9 cellular contexts compared by ENCODE assay signal in genomic region chr11:1826552-1827094, GRCh38. TPM values are rescaled to one million over a fixed set of nuclear protein-coding genes. Genes with fewer than 3 reads are reported as not detected.
DNase-seq lines count a peak whose midpoint lies in the region; ATAC-seq and TF ChIP-seq lines count a peak whose summit lies in the region.
"Had no signal": no experiment of that assay in that cellular context is flagged by ENCODE, and none has a peak within 500 bp of the region (broad histone marks: within the 10 kb centered on the region; RNA-seq: fewer than 3 reads in every experiment).

No MANE protein-coding gene starts in this region.

- no peak for TF ChIP-seq POLR2A in breast epithelium (IDR thresholded peaks at IDR 0.05)

- no peak for ATAC-seq in HG03097 (IDR thresholded peaks at IDR 0.05; ENCODE audit: low FRiP score, unreplicated experiment)
- ATAC-seq in naive thymus-derived CD8-positive, alpha-beta T cell: no peak

- H3K27me3 ChIP-seq in BJ (ENCODE audit: control insufficient read depth, insufficient read depth, low read length) (0 out of 2 replicates have a peak, but pooled peaks cover 2% of the 10 kb centered on the region), Loucy (ENCODE audit: insufficient read depth, low read length, poor library complexity, severe bottlenecking) (no peaks in the 10 kb centered on the region), breast epithelium (no peaks in the 10 kb centered on the region)

- H3K9me3 Mint-ChIP-seq in naive thymus-derived CD8-positive, alpha-beta T cell: no peaks in the 10 kb centered on the region

- peak overlapping the region in 1 of 10 donors; percentile 20 for H3K4me3 Mint-ChIP-seq in naive thymus-derived CD8-positive, alpha-beta T cell

- no peak overlapping the region for H3K27ac Mint-ChIP-seq in naive thymus-derived CD8-positive, alpha-beta T cell

- H3K36me3 Mint-ChIP-seq in naive thymus-derived CD8-positive, alpha-beta T cell: no peaks in the 10 kb centered on the region

- 0 out of 2 replicates have a peak, but pooled peaks have one; percentile 18 for TF ChIP-seq CTCF in BJ (IDR thresholded peaks at IDR 0.05; ENCODE audit: insufficient read depth, low read depth, low read length)
- peak; percentile 25; the same call in 1 of the 2 replicates for TF ChIP-seq CTCF in Loucy (conservative IDR thresholded peaks at IDR 0.05; ENCODE audit: low read length)
- no peak for TF ChIP-seq CTCF in breast epithelium (IDR thresholded peaks at IDR 0.05)

- H3K9me2 ChIP-seq in Loucy (replicated peaks; ENCODE audit: low read depth, low read length): no peaks in the 10 kb centered on the region

- H3K9me3 ChIP-seq in Loucy (ENCODE audit: insufficient read depth, low read depth, low read length) (no peaks in the 10 kb centered on the region), breast epithelium (no peaks in the 10 kb centered on the region)

- POLR2A ChIA-PET in BJ (lab: Charles Lee): no interaction called here
- POLR2A ChIA-PET in naive thymus-derived CD8-positive, alpha-beta T cell (lab: Charles Lee): interaction anchor here (1.0 kb wide), 1 partner anchor 133 kb away, joined by 3 read pairs; no protein-coding TSS in a partner anchor

- no peaks in the 10 kb centered on the region for H3F3A ChIP-seq in Loucy (ENCODE audit: low read depth)

- peak overlapping the region; percentile 76 to 85 for H3K27ac ChIP-seq in breast epithelium

- H3K4me1 Mint-ChIP-seq in naive thymus-derived CD8-positive, alpha-beta T cell: peaks cover 0 to 5% (median 0%) of the 10 kb centered on the region in 4 donors

- H3K4me1 ChIP-seq in Loucy (ENCODE audit: insufficient read depth, low read length, poor library complexity, severe bottlenecking) (peaks cover 16% of the 10 kb centered on the region), breast epithelium (peaks cover 15 to 18% of the 10 kb centered on the region in 2 donors)

- no peaks in the 10 kb centered on the region for H4K20me1 ChIP-seq in Loucy (ENCODE audit: insufficient read depth, low read length, poor library complexity, severe bottlenecking)

- intact Hi-C loops in breast epithelium (cut with DNase I; ENCODE audit: low total_unique reads): no loop called here

- no peak overlapping the region for H3K9ac ChIP-seq in Loucy (ENCODE audit: low read depth, low read length, poor library complexity, severe bottlenecking)

- H3K4me3 ChIP-seq in BJ (ENCODE audit: low read depth, low read length) (no peak overlapping the region), Loucy (ENCODE audit: low read length, poor library complexity, severe bottlenecking) (no peak overlapping the region), breast epithelium (peak overlapping the region in 1 of 3 donors; percentile 34)

- CTCF ChIA-PET in BJ (lab: Yijun Ruan, JAX): interaction anchor here (0.6 to 13.1 kb wide), 3 partner anchors 125 to 175 kb away, joined by 3 to 510 read pairs (median 4); no protein-coding TSS in a partner anchor

- no peak overlapping the region for H2AFZ ChIP-seq in Loucy (ENCODE audit: low read length)

- H3K36me3 ChIP-seq in BJ (ENCODE audit: control insufficient read depth, insufficient read depth, low read length) (no peaks in the 10 kb centered on the region), Loucy (ENCODE audit: insufficient read depth, low read length) (no peaks in the 10 kb centered on the region), breast epithelium (no peaks in the 10 kb centered on the region)

- H3K4me2 ChIP-seq in Loucy (ENCODE audit: low read depth, low read length, poor library complexity, severe bottlenecking): no peak overlapping the region

- DNase-seq in BJ (ENCODE audit: low read depth) (no peak), breast epithelium (ENCODE audit: low spot score in 2 of 2) (peak in 1 of 2 donors; percentile 68), myocyte (ENCODE audit: low read depth) (peak; percentile 91), NCI-H510A treated with DMSO at 0.1 percent for 48 hours (lab: John Stamatoyannopoulos, UW) (no peak), OCI-M1 (lab: John Stamatoyannopoulos, UW) (no peak)
- no peak for DNase-seq in naive thymus-derived CD8-positive, alpha-beta T cell

- peaks cover 0 to 16% (median 3%) of the 10 kb centered on the region in 5 donors for H3K27me3 Mint-ChIP-seq in naive thymus-derived CD8-positive, alpha-beta T cell

- no peaks in the 10 kb centered on the region for H3K79me2 ChIP-seq in Loucy (ENCODE audit: insufficient read depth, low read length)

RNA-seq across cellular contexts. Expression of gene SYT8, which starts 8.2 kb away (rescaled TPM):
- polyA plus RNA-seq in BJ (2011; rRNA removed): not detected in 2 replicates
- polyA minus RNA-seq in BJ (2011; rRNA and poly(A)+ RNA removed): not detected in 2 replicates
- total RNA-seq in breast epithelium (10 to 100 TPM in 2 of 3 donors, not detected in 1; 10.7 to 12.1 TPM), myocyte (0.59 and 2.8 TPM in 2 replicates)
- polyA plus RNA-seq in myocyte (2012): 5.5 TPM
- not detected for total RNA-seq in naive thymus-derived CD8-positive, alpha-beta T cell
- polyA plus RNA-seq in naive thymus-derived CD8-positive, alpha-beta T cell: not detected
- total RNA-seq: lung microvascular endothelial cell had no signal

RNA-seq across cellular contexts. Expression of gene TNNI2, which starts 12.2 kb away (rescaled TPM):
- polyA plus RNA-seq in BJ (2011; rRNA removed): not detected in 2 replicates
- polyA minus RNA-seq in BJ (2011; rRNA and poly(A)+ RNA removed): not detected in 2 replicates
- total RNA-seq in breast epithelium (1 to 10 TPM in 2 of 3 donors, not detected in 1; 1.6 to 5.6 TPM), myocyte (429 and 432 TPM in 2 replicates)
- polyA plus RNA-seq in myocyte (2012): 153 TPM
- total RNA-seq in naive thymus-derived CD8-positive, alpha-beta T cell: not detected
- polyA plus RNA-seq in naive thymus-derived CD8-positive, alpha-beta T cell: not detected
- total RNA-seq: lung microvascular endothelial cell had no signal

RNA-seq across cellular contexts. Expression of gene LSP1, which starts 26.3 kb away (rescaled TPM):
- polyA plus RNA-seq in BJ (2011; rRNA removed): not detected in 2 replicates
- polyA minus RNA-seq in BJ (2011; rRNA and poly(A)+ RNA removed): not detected in 2 replicates
- total RNA-seq in breast epithelium: 10 to 100 TPM; 21.4 to 36.0 (median 23.6) TPM
- total RNA-seq in myocyte: 407 and 468 TPM in 2 replicates
- polyA plus RNA-seq in myocyte (2012): 192 TPM
- total RNA-seq in naive thymus-derived CD8-positive, alpha-beta T cell: 100 to 1,000 TPM; 287 to 295 TPM
- 100 to 1,000 TPM; 326 to 438 (median 338) TPM for polyA plus RNA-seq in naive thymus-derived CD8-positive, alpha-beta T cell
- total RNA-seq: lung microvascular endothelial cell had no signal

Comparison
In these comparisons a context has a peak if more than half of its experiments do, and no peak if none do; other contexts are left out.
1. CTCF ChIP-seq: peak in BJ (single experiment) and Loucy (single experiment); none in breast epithelium (0 of 3).
2. RNA of gene TNNI2, which starts 12.2 kb away (total RNA-seq): 429 to 432 TPM in myocyte; 1.6 to 5.6 TPM in breast epithelium and not detected in naive thymus-derived CD8-positive, alpha-beta T cell; every median in the first group is over 10 times any median in the second.
3. RNA of gene LSP1, which starts 26.3 kb away (total RNA-seq): 407 to 468 TPM in myocyte and 287 to 295 TPM in naive thymus-derived CD8-positive, alpha-beta T cell; 21.4 to 36.0 TPM in breast epithelium; every median in the first group is over 4 times any median in the second.